10 cellular contexts compared by ENCODE assay signal in genomic region chr17:35080536-35080935, GRCh38. TPM values are rescaled to one million over a fixed set of nuclear protein-coding genes. Genes with fewer than 3 reads are reported as not detected.
A peak's percentile ranks its signal among the peaks of the same experiment; 100 is the strongest.
DNase-seq lines count a peak whose midpoint lies in the region; ATAC-seq, FAIRE-seq and TF ChIP-seq lines count a peak whose summit lies in the region.
"Had no signal": no experiment of that assay in that cellular context is flagged by ENCODE, and none has a peak within 500 bp of the region (broad histone marks: within the 10 kb centered on the region; RNA-seq: fewer than 3 reads in every experiment).

No MANE protein-coding gene starts in this region.

- no peak for TF ChIP-seq POLR2A in transverse colon (IDR thresholded peaks at IDR 0.05)

- no peaks in the 10 kb centered on the region for H3K9me3 Mint-ChIP-seq in activated naive CD4-positive, alpha-beta T cell treated with anti-CD3 and anti-CD28 coated beads, Interleukin-2, amount 50 U/mL, for 72 hours
- H3K9me3 Mint-ChIP-seq in activated CD4-positive, alpha-beta memory T cell treated with anti-CD3 and anti-CD28 coated beads, Interleukin-2, amount 10 ng/mL, durations not matched to agents 7 days and 5 days, result no peaks in the 10 kb centered on the region

- H3K27me3 Mint-ChIP-seq in activated CD4-positive, alpha-beta memory T cell treated with anti-CD3 and anti-CD28 coated beads, Interleukin-2, amount 10 ng/mL, durations not matched to agents 7 days and 5 days, result no peaks in the 10 kb centered on the region

- no peaks in the 10 kb centered on the region for H3K9me3 ChIP-seq in transverse colon
- no peaks in the 10 kb centered on the region for H3K9me3 ChIP-seq in WERI-Rb-1 (ENCODE audit: severe bottlenecking)
- no peaks in the 10 kb centered on the region for H3K9me3 ChIP-seq in pancreas
- H3K9me3 ChIP-seq: SJCRH30 had no signal

- peak overlapping the region in 1 of 2 donors; percentile 75 for H3K27ac Mint-ChIP-seq in activated naive CD4-positive, alpha-beta T cell treated with anti-CD3 and anti-CD28 coated beads, Interleukin-2, amount 50 U/mL, for 72 hours
- H3K27ac Mint-ChIP-seq in activated CD4-positive, alpha-beta memory T cell treated with anti-CD3 and anti-CD28 coated beads, Interleukin-2, amount 10 ng/mL, durations not matched to agents 7 days and 5 days, result peak overlapping the region; percentile 88

- H3K4me3 ChIP-seq in transverse colon, result no peak overlapping the region
- H3K4me3 ChIP-seq in WERI-Rb-1 (ENCODE audit: low read depth, low read length), result no peak overlapping the region
- H3K4me3 ChIP-seq in pancreas, result no peak overlapping the region
- H3K4me3 ChIP-seq: SJCRH30 had no signal

- peaks cover 0 to 8% of the 10 kb centered on the region in 2 donors for H3K36me3 Mint-ChIP-seq in activated naive CD4-positive, alpha-beta T cell treated with anti-CD3 and anti-CD28 coated beads, Interleukin-2, amount 50 U/mL, for 72 hours
- peaks cover 24% of the 10 kb centered on the region for H3K36me3 Mint-ChIP-seq in activated CD4-positive, alpha-beta memory T cell treated with anti-CD3 and anti-CD28 coated beads, Interleukin-2, amount 10 ng/mL, durations not matched to agents 7 days and 5 days (ENCODE audit: low read depth)

- H3K4me1 ChIP-seq in transverse colon (peaks cover 15 to 89% (median 48%) of the 10 kb centered on the region in 4 donors), pancreas (peaks cover 8 to 20% (median 20%) of the 10 kb centered on the region in 3 donors)

- intact Hi-C loops in transverse colon (cut with DNase I; ENCODE audit: low total_unique reads), result no loop called here
- intact Hi-C loops in pancreas (cut with DNase I), result no loop called here

- H3K27ac ChIP-seq in transverse colon (peak overlapping the region; percentile 10 to 65 (median 56)), WERI-Rb-1 (no peak overlapping the region), pancreas (no peak overlapping the region)
- H3K27ac ChIP-seq: SJCRH30 had no signal

- TF ChIP-seq EP300 in transverse colon (IDR thresholded peaks at IDR 0.05; ENCODE audit: low read depth), result no peak

- ATAC-seq in activated naive CD4-positive, alpha-beta T cell treated with anti-CD3 and anti-CD28 coated beads, Interleukin-2, amount 50 U/mL, for 72 hours, result peak; percentile 69 to 74
- ATAC-seq in HG03103 (IDR thresholded peaks at IDR 0.05; ENCODE audit: low read depth, unreplicated experiment), result peak; percentile 61
- no peak for ATAC-seq in pancreas

- CTCF ChIA-PET in activated CD4-positive, alpha-beta memory T cell treated with anti-CD3 and anti-CD28 coated beads, Interleukin-2, amount 10 ng/mL, durations not matched to agents 7 days and 5 days (lab: Charles Lee), result interaction anchor here (1.4 to 4.6 kb wide), 5 partner anchors 9 to 82 kb away, joined by 3 to 37 read pairs (median 11); partner anchors contain the start of gene RFFL

- H3K27me3 ChIP-seq in transverse colon (no peaks in the 10 kb centered on the region), WERI-Rb-1 (ENCODE audit: insufficient read depth, low read depth, severe bottlenecking) (no peaks in the 10 kb centered on the region), pancreas (no peaks in the 10 kb centered on the region)
- H3K27me3 ChIP-seq: SJCRH30 had no signal

- TF ChIP-seq CTCF in transverse colon (IDR thresholded peaks at IDR 0.05) (no peak), WERI-Rb-1 (IDR thresholded peaks at IDR 0.05; ENCODE audit: low read depth, low read length) (no peak), pancreas (IDR thresholded peaks at IDR 0.05) (no peak)

- peak overlapping the region; percentile 5 for H3K4me3 Mint-ChIP-seq in activated CD4-positive, alpha-beta memory T cell treated with anti-CD3 and anti-CD28 coated beads, Interleukin-2, amount 10 ng/mL, durations not matched to agents 7 days and 5 days

- H3K4me1 Mint-ChIP-seq in activated CD4-positive, alpha-beta memory T cell treated with anti-CD3 and anti-CD28 coated beads, Interleukin-2, amount 10 ng/mL, durations not matched to agents 7 days and 5 days, result peaks cover 75% of the 10 kb centered on the region

- DNase-seq in activated naive CD4-positive, alpha-beta T cell treated with anti-CD3 and anti-CD28 coated beads, Interleukin-2, amount 50 U/mL, for 72 hours (ENCODE audit: low spot score in 2 of 2), result no peak
- no peak for DNase-seq in activated naive CD4-positive, alpha-beta T cell treated with anti-CD3 and anti-CD28 coated beads, Interleukin-2, amount 50 U/mL, for 16 hours
- DNase-seq in activated CD4-positive, alpha-beta memory T cell treated with anti-CD3 and anti-CD28 coated beads, Interleukin-2, amount 10 ng/mL, durations not matched to agents 7 days and 5 days, result peak; percentile 48
- no peak for DNase-seq in transverse colon
- no peak for DNase-seq in cerebellar cortex (ENCODE audit: low spot score)
- DNase-seq in WERI-Rb-1, result no peak
- DNase-seq in pancreas, result no peak
- DNase-seq: activated gamma-delta T cell treated with Interleukin-2 at 50 U/mL for 16 hours, SJCRH30 had no signal

- FAIRE-seq in pancreas (lab: Jason Lieb, UNC), result no peak

- POLR2A ChIA-PET in activated CD4-positive, alpha-beta memory T cell treated with anti-CD3 and anti-CD28 coated beads, Interleukin-2, amount 10 ng/mL, durations not matched to agents 7 days and 5 days (lab: Charles Lee), result interaction anchor here (0.6 to 10.7 kb wide), 15 partner anchors 9 to 498 kb away, joined by 3 to 164 read pairs (median 4); partner anchors contain the start of genes PEX12, RFFL, SLFN12L and SLFN5

- in situ Hi-C loops in transverse colon (cut with MboI; ENCODE audit: low pct_ligation_motif_present in 1 of 4, low pct_unique_long_range_greater_than_20kb in 1 of 4, low sequenced_read_pairs in 3 of 4), result loop anchor here in 1 of 4 donors (25.0 kb wide), 1 partner anchor 93 kb away; the partner anchor contains the start of gene LIG3

- no peaks in the 10 kb centered on the region for H3K36me3 ChIP-seq in transverse colon
- no peaks in the 10 kb centered on the region for H3K36me3 ChIP-seq in WERI-Rb-1
- no peaks in the 10 kb centered on the region for H3K36me3 ChIP-seq in pancreas
- H3K36me3 ChIP-seq: SJCRH30 had no signal

- WGBS in transverse colon (ENCODE audit: low coverage in 1 of 2), 2 donors, result 56 to 63% methylated on average over 1 of the region's 1 CpG
- 67 to 88% methylated on average over 1 of the region's 1 CpG for WGBS in pancreas, 2 donors

RNA-seq across cellular contexts. Expression of gene RFFL, which starts 17.0 kb away (rescaled TPM):
- total RNA-seq in activated naive CD4-positive, alpha-beta T cell treated with anti-CD3 and anti-CD28 coated beads, Interleukin-2, amount 50 U/mL, for 72 hours, result 10 to 100 TPM in 1 of 2 donors, 1 to 10 TPM in 1; 7.3 to 30.9 TPM
- total RNA-seq in activated CD4-positive, alpha-beta memory T cell treated with anti-CD3 and anti-CD28 coated beads, Interleukin-2, amount 10 ng/mL, durations not matched to agents 7 days and 5 days, result 10 to 100 TPM; 47.3 to 53.9 TPM
- 10 to 100 TPM; 40.6 to 75.8 (median 50.7) TPM for total RNA-seq in transverse colon
- 10 to 100 TPM; 12.9 to 24.4 (median 17.4) TPM for total RNA-seq in pancreas
- polyA plus RNA-seq in pancreas, result 1 to 10 TPM; 3.6 to 5.9 TPM

RNA-seq across cellular contexts. Expression of gene RAD51D, which starts 39.1 kb away (rescaled TPM):
- total RNA-seq in activated naive CD4-positive, alpha-beta T cell treated with anti-CD3 and anti-CD28 coated beads, Interleukin-2, amount 50 U/mL, for 72 hours, result 10 to 100 TPM; 30.4 TPM
- 10 to 100 TPM; 25.6 to 25.9 TPM for total RNA-seq in activated CD4-positive, alpha-beta memory T cell treated with anti-CD3 and anti-CD28 coated beads, Interleukin-2, amount 10 ng/mL, durations not matched to agents 7 days and 5 days
- 10 to 100 TPM in 1 of 4 donors, 1 to 10 TPM in 3; 5.6 to 60.3 (median 7.8) TPM for total RNA-seq in transverse colon
- total RNA-seq in pancreas, result 1 to 10 TPM; 4.4 to 9.4 (median 5.8) TPM
- 1 to 10 TPM; 4.3 to 4.9 TPM for polyA plus RNA-seq in pancreas

RNA-seq across cellular contexts. Expression of gene FNDC8, which starts 40.9 kb away (rescaled TPM):
- total RNA-seq in activated naive CD4-positive, alpha-beta T cell treated with anti-CD3 and anti-CD28 coated beads, Interleukin-2, amount 50 U/mL, for 72 hours, result not detected
- total RNA-seq in activated CD4-positive, alpha-beta memory T cell treated with anti-CD3 and anti-CD28 coated beads, Interleukin-2, amount 10 ng/mL, durations not matched to agents 7 days and 5 days, result not detected
- total RNA-seq in transverse colon (not detected), pancreas (not detected)
- polyA plus RNA-seq in pancreas, result not detected
- total RNA-seq: SJCRH30 had no signal

Comparison
In these comparisons a context has a peak if more than half of its experiments do, and no peak if none do; other contexts are left out.
1. ATAC-seq: peak in activated naive CD4-positive, alpha-beta T cell treated with anti-CD3 and anti-CD28 coated beads, Interleukin-2, amount 50 U/mL, for 72 hours (2 of 2) and HG03103 (single experiment); none in pancreas (0 of 4).
2. H3K27ac ChIP-seq: peak in transverse colon (4 of 4); none in WERI-Rb-1 (single experiment) and pancreas (0 of 4).